13 cellular contexts compared by ENCODE assay signal in the genomic region with DNA sequence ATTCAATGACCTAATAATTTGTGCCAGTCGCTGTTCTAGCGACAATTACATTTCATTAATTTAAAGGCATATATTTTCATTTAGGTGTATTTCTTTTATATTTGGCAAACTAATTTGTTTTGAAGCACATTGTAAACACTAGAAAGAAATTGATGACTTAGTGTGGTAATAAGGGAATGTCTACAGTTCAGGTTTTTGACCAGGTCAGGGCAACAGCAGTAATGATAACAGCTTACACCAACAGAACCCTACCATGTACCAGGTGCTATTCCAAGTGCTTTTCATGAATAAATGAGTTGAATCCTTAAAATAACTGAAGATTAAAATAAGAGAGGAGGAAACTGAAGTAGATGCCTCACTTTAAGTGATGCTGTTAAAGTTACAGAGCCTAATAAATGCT.
"Had no signal": no experiment of that assay in that cellular context is flagged by ENCODE, and none has a peak within 500 bp of the region (broad histone marks: within the 10 kb centered on the region; RNA-seq: fewer than 3 reads in every experiment).

No MANE protein-coding gene starts in this region.

- ATAC-seq: body of pancreas, gastroesophageal sphincter, heart right ventricle, left cardiac atrium had no signal

- H3K4me3 Mint-ChIP-seq: activated B cell treated with CpG ODN at 0.5 μM for 24 hours, T-helper 17 cell had no signal

- H3K36me3 ChIP-seq: gastroesophageal sphincter, heart right ventricle, thyroid gland had no signal

- H3K27ac ChIP-seq: body of pancreas, gastroesophageal sphincter, parathyroid adenoma, thyroid gland had no signal

- H3K9me3 ChIP-seq: body of pancreas, gastroesophageal sphincter, heart right ventricle, thyroid gland had no signal

- H3K27me3 Mint-ChIP-seq: activated B cell treated with CpG ODN at 0.5 μM for 24 hours, T-helper 17 cell had no signal

- H3K9me3 Mint-ChIP-seq: activated B cell treated with CpG ODN at 0.5 μM for 24 hours had no signal

- DNase-seq: activated B cell treated with CpG ODN at 0.5 μM for 24 hours; amygdala; body of pancreas; caudate nucleus; heart right ventricle; left cardiac atrium; mammary epithelial cell; stimulated activated CD4-positive, alpha-beta T cell treated with anti-CD3 and anti-CD28 coated beads, Interleukin-12 subunit alpha, Interleukin-12 subunit beta, amount 100 ng/mL, for 4 hours; stimulated activated CD4-positive, alpha-beta T cell treated with anti-CD3 and anti-CD28 coated beads, Interleukin-2, amount 100 ng/mL, for 24 hours; T-helper 17 cell; thyroid gland had no signal

- H3K4me3 ChIP-seq: body of pancreas, gastroesophageal sphincter, heart right ventricle, thyroid gland had no signal

- H3K9ac ChIP-seq: parathyroid adenoma had no signal

- H3K27me3 ChIP-seq: body of pancreas, gastroesophageal sphincter, heart right ventricle, thyroid gland had no signal
